ENCODE assay signal across 17 cellular contexts in genomic region chr10:89119651-89120050, GRCh38.
"Had no signal": no experiment of that assay in that cellular context is flagged by ENCODE, and none has a peak within 500 bp of the region (broad histone marks: within the 10 kb centered on the region; RNA-seq: fewer than 3 reads in every experiment).

No MANE protein-coding gene starts in this region.

- FAIRE-seq: small intestine had no signal

- H3K27me3 ChIP-seq: tibial artery had no signal

- DNase-seq: activated CD4-positive, alpha-beta T cell treated with anti-CD3 and anti-CD28 coated beads for 4 hours; activated CD8-positive, alpha-beta memory T cell treated with anti-CD3 and anti-CD28 coated beads, Interleukin-2, amount 50 U/mL, for 4 hours; activated CD8-positive, alpha-beta T cell treated with anti-CD3 and anti-CD28 coated beads for 36 hours; activated naive CD8-positive, alpha-beta T cell treated with anti-CD3 and anti-CD28 coated beads, Interleukin-2, amount 10 ng/mL, durations not matched to agents 7 days and 5 days; anterior cingulate cortex; cerebellar nuclear complex; dermis blood vessel endothelial cell; endodermal cell; hypothalamus; immature natural killer cell; lower lobe of right lung; naive B cell; posterior cingulate gyrus; small intestine; tibial artery; WERI-Rb-1 had no signal

- H3K4me3 ChIP-seq: lower lobe of right lung, tibial artery had no signal

- H3K27ac ChIP-seq: lower lobe of right lung, tibial artery, WERI-Rb-1 had no signal

- H3K4me1 ChIP-seq: lower lobe of right lung had no signal

- H3K36me3 ChIP-seq: lower lobe of right lung, tibial artery, WERI-Rb-1 had no signal

- H3K9me3 ChIP-seq: lower lobe of right lung, tibial artery had no signal

- ATAC-seq: activated CD8-positive, alpha-beta T cell treated with anti-CD3 and anti-CD28 coated beads for 36 hours; esophagus mucosa; lower lobe of right lung had no signal
